Comparison of ENCODE assay signal across 24 cellular contexts in genomic region chr3:154972951-154973350, GRCh38.
DNase-seq lines count a peak whose midpoint lies in the region; ATAC-seq, FAIRE-seq and TF ChIP-seq lines count a peak whose summit lies in the region.
"Had no signal": no experiment of that assay in that cellular context is flagged by ENCODE, and none has a peak within 500 bp of the region (broad histone marks: within the 10 kb centered on the region; RNA-seq: fewer than 3 reads in every experiment).

No MANE protein-coding gene starts in this region.

- TF ChIP-seq CTCF in DND-41 (IDR thresholded peaks at IDR 0.05; ENCODE audit: borderline replicate concordance, extremely low read depth, low read length, poor library complexity, severe bottlenecking) (no peak), choroid plexus epithelial cell (conservative IDR thresholded peaks at IDR 0.05; ENCODE audit: low read depth, low read length) (no peak), neutrophil (IDR thresholded peaks at IDR 0.05) (no peak), right lobe of liver (IDR thresholded peaks at IDR 0.05) (no peak)

- intact Hi-C loops in right lobe of liver (cut with DNase I), result no loop called here

- H3K4me1 ChIP-seq in DND-41 (ENCODE audit: insufficient read depth, low read length) (peaks cover 27% of the 10 kb centered on the region), neutrophil (ENCODE audit: control insufficient read depth in 1 of 2, insufficient read depth in 1 of 2, low read depth in 1 of 2, low read length in 1 of 2) (peaks cover 68 to 91% of the 10 kb centered on the region in 2 experiments), right lobe of liver (no peaks in the 10 kb centered on the region), small intestine (ENCODE audit: control insufficient read depth in 2 of 2, insufficient read depth in 1 of 2, low read depth in 1 of 2, low read length in 1 of 2) (peaks cover 0 to 3% of the 10 kb centered on the region in 2 donors)
- H3K4me1 ChIP-seq: A549, adrenal gland, HAP-1 had no signal

- no peaks in the 10 kb centered on the region for H4K20me1 ChIP-seq in DND-41 (ENCODE audit: insufficient read depth, low read length)

- H3K36me3 ChIP-seq in DND-41 (ENCODE audit: insufficient read depth, low read length) (no peaks in the 10 kb centered on the region), neutrophil (no peaks in the 10 kb centered on the region), right lobe of liver (no peaks in the 10 kb centered on the region), small intestine (ENCODE audit: control insufficient read depth in 2 of 2, insufficient read depth in 2 of 2, low read length in 2 of 2) (no peaks in the 10 kb centered on the region)
- H3K36me3 ChIP-seq: adrenal gland, HAP-1 had no signal

- 56% methylated on average over 1 of the region's 1 CpG for WGBS in right lobe of liver (ENCODE audit: insufficient coverage, low coverage, low lambda C conversion rate, missing lambda C conversion rate)
- WGBS in small intestine, 3 donors, result 81 to 100% (median 94%) methylated on average over 1 of the region's 1 CpG

- DNase-seq in DND-41 (peak; percentile 19), OCI-M1 (lab: John Stamatoyannopoulos, UW) (peak; percentile 81), choroid plexus epithelial cell (ENCODE audit: low read depth) (peak; percentile 95), right lobe of liver (no peak), NCI-H2029 treated with DMSO at 0.1 percent for 48 hours (lab: John Stamatoyannopoulos, UW) (no peak), small intestine (no peak)
- DNase-seq in stimulated activated CD8-positive, alpha-beta memory T cell treated with anti-CD3 and anti-CD28 coated beads, Interleukin-4, amount 100 ng/mL, for 48 hours, result no peak
- DNase-seq: activated CD4-positive, alpha-beta memory T cell treated with anti-CD3 and anti-CD28 coated beads for 36 hours; activated gamma-delta T cell; adrenal gland; GF-D8; head of caudate nucleus; KG1; NCI-H1092; NCI-H2081; NCI-H446 treated with DMSO at 0.1 percent for 48 hours had no signal

- H3K9me3 ChIP-seq in DND-41 (ENCODE audit: insufficient read depth, low read length, severe bottlenecking) (no peaks in the 10 kb centered on the region), neutrophil (no peaks in the 10 kb centered on the region), right lobe of liver (no peaks in the 10 kb centered on the region), small intestine (ENCODE audit: control insufficient read depth, low read depth) (no peaks in the 10 kb centered on the region)
- H3K9me3 ChIP-seq: A549, adrenal gland, HAP-1 had no signal

- no peak overlapping the region; the same call in 1 of the 2 replicates for H3K9ac ChIP-seq in DND-41 (ENCODE audit: low read depth, low read length)

- H3K4me3 ChIP-seq in DND-41 (ENCODE audit: low read depth in 1 of 2, low read length in 2 of 2) (no peak overlapping the region), choroid plexus epithelial cell (ENCODE audit: low read depth, low read length) (no peak overlapping the region), neutrophil (ENCODE audit: low read depth in 1 of 2, low read length in 1 of 2) (no peak overlapping the region), right lobe of liver (no peak overlapping the region), small intestine (ENCODE audit: low read depth in 1 of 2, low read length in 2 of 2) (no peak overlapping the region)
- H3K4me3 ChIP-seq: A549, adrenal gland, HAP-1, SK-N-MC had no signal

- H2AFZ ChIP-seq in DND-41 (ENCODE audit: low read depth, low read length), result no peak overlapping the region

- H3K27ac ChIP-seq in DND-41 (ENCODE audit: low read length), result 0 out of 2 replicates have a peak overlapping the region, but pooled peaks have one; percentile 12
- H3K27ac ChIP-seq in neutrophil, result peak overlapping the region; percentile 98
- no peak overlapping the region for H3K27ac ChIP-seq in right lobe of liver
- no peak overlapping the region for H3K27ac ChIP-seq in small intestine (ENCODE audit: low read depth in 1 of 2, low read length in 1 of 2)
- H3K27ac ChIP-seq: A549, adrenal gland, C4-2B, SK-N-MC had no signal

- H3K4me2 ChIP-seq in DND-41 (ENCODE audit: insufficient read depth, low read length), result no peak overlapping the region
- H3K4me2 ChIP-seq: A549 had no signal

- H3K27me3 ChIP-seq in DND-41 (ENCODE audit: insufficient read depth, low read length, poor library complexity), result no peaks in the 10 kb centered on the region
- H3K27me3 ChIP-seq in neutrophil, result no peaks in the 10 kb centered on the region
- no peaks in the 10 kb centered on the region for H3K27me3 ChIP-seq in right lobe of liver
- no peaks in the 10 kb centered on the region for H3K27me3 ChIP-seq in small intestine (ENCODE audit: control insufficient read depth in 2 of 2, insufficient read depth in 2 of 2, low read length in 2 of 2)
- H3K27me3 ChIP-seq: adrenal gland had no signal

- ATAC-seq in DND-41 (ENCODE audit: insufficient read depth, low read depth) (peak; percentile 72), right lobe of liver (no peak)
- ATAC-seq: A549, left lobe of liver, WTC11 had no signal

- no peak for TF ChIP-seq POLR2A in right lobe of liver (IDR thresholded peaks at IDR 0.05)

- FAIRE-seq in small intestine (lab: Jason Lieb, UNC), result no peak
- FAIRE-seq: A549, GM12891 had no signal

- no peaks in the 10 kb centered on the region for H3K79me2 ChIP-seq in DND-41 (ENCODE audit: insufficient read depth, low read length)

Comparison
In these comparisons a context has a peak if more than half of its experiments do, and no peak if none do; other contexts are left out.
1. DNase-seq: peak in DND-41 (single experiment), OCI-M1 (single experiment) and choroid plexus epithelial cell (single experiment); none in right lobe of liver (0 of 3), NCI-H2029 treated with DMSO at 0.1 percent for 48 hours (single experiment), small intestine (single experiment) and stimulated activated CD8-positive, alpha-beta memory T cell treated with anti-CD3 and anti-CD28 coated beads, Interleukin-4, amount 100 ng/mL, for 48 hours (single experiment).
2. H3K27ac ChIP-seq: peak in DND-41 (single experiment) and neutrophil (single experiment); none in right lobe of liver (0 of 3) and small intestine (0 of 2).